Comparison of ENCODE assay signal across 15 cellular contexts in the genomic region with DNA sequence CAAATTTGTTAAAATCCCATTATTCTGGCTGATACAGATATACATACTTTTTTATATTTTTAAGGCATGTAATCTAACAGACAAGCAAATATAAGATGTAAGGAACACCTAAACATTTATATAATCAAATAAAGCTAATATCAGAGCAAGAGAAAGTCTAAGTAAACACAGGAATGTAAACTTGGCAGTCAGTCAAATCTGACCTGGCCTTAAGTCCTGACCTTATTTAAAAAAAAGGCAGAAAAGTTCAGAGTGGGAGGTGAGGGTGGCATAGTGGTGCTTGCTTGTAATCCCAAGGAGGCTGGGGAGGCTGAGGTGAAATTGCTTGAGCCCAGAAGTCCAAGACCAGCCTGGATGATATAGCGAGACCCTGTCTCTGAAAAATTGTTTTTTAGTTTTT.
"Had no signal": no experiment of that assay in that cellular context is flagged by ENCODE, and none has a peak within 500 bp of the region (broad histone marks: within the 10 kb centered on the region; RNA-seq: fewer than 3 reads in every experiment).

No MANE protein-coding gene starts in this region.

- H3K9me3 ChIP-seq: body of pancreas, heart right ventricle, pancreas, right atrium auricular region, tibial artery, uterus had no signal

- H3K27me3 ChIP-seq: body of pancreas, pancreas, right atrium auricular region, tibial artery, uterus had no signal

- H3K4me3 ChIP-seq: body of pancreas, heart right ventricle, pancreas, right atrium auricular region, tibial artery, uterus had no signal

- H3K4me1 ChIP-seq: body of pancreas, heart right ventricle, pancreas, right atrium auricular region, tibial artery, uterus had no signal

- H3K36me3 ChIP-seq: heart right ventricle, pancreas, right atrium auricular region, tibial artery, uterus had no signal

- H3K27ac ChIP-seq: body of pancreas, heart right ventricle, pancreas, right atrium auricular region, tibial artery, uterus had no signal

- DNase-seq: activated CD4-positive, alpha-beta T cell treated with anti-CD3 and anti-CD28 coated beads, Interleukin-2, amount 10 ng/mL, durations not matched to agents 24 days and 14 days; activated naive CD4-positive, alpha-beta T cell; body of pancreas; erythroblast; foreskin melanocyte; heart right ventricle; pancreas; small intestine; T-helper 1 cell; tibial artery; uterus had no signal

- FAIRE-seq: keratinocyte, pancreas, small intestine had no signal

- ATAC-seq: body of pancreas; heart right ventricle; stimulated activated effector memory CD8-positive, alpha-beta T cell treated with anti-CD3 and anti-CD28 coated beads, Interleukin-12 subunit alpha, Interleukin-12 subunit beta, amount 100 ng/mL, for 72 hours; WTC11 had no signal
